In genomic region chr10:36224431-36224985, GRCh38 we compare ENCODE assay signal across 25 cellular contexts.
DNase-seq lines count a peak whose midpoint lies in the region; ATAC-seq and TF ChIP-seq lines count a peak whose summit lies in the region.
"Had no signal": no experiment of that assay in that cellular context is flagged by ENCODE, and none has a peak within 500 bp of the region (broad histone marks: within the 10 kb centered on the region; RNA-seq: fewer than 3 reads in every experiment).

No MANE protein-coding gene starts in this region.

- no peak overlapping the region for H3K4me3 ChIP-seq in astrocyte of the spinal cord (ENCODE audit: low read depth, low read length)
- H3K4me3 ChIP-seq in fibroblast of villous mesenchyme (ENCODE audit: low read depth, low read length) = no peak overlapping the region
- H3K4me3 ChIP-seq: cardiac muscle cell, mucosa of descending colon, prostate gland, tibial nerve had no signal

- no peak overlapping the region for H3K27ac Mint-ChIP-seq in glutamatergic neuron (ENCODE audit: unreplicated experiment)
- H3K27ac Mint-ChIP-seq: activated CD8-positive, alpha-beta memory T cell treated with anti-CD3 and anti-CD28 coated beads, Interleukin-2, amount 10 ng/mL, durations not matched to agents 7 days and 5 days; activated naive CD8-positive, alpha-beta T cell treated with anti-CD3 and anti-CD28 coated beads for 36 hours; CD4-positive, alpha-beta memory T cell had no signal

- DNase-seq in Daoy (ENCODE audit: low read depth) (peak; percentile 30), LHCN-M2 (ENCODE audit: low read depth) (peak; percentile 15), astrocyte of the spinal cord (ENCODE audit: low read depth, low spot score) (peak; percentile 0), fibroblast of villous mesenchyme (ENCODE audit: low read depth) (peak; percentile 80), NCI-H2196 treated with DMSO at 0.1 percent for 48 hours (lab: John Stamatoyannopoulos, UW; ENCODE audit: unreplicated experiment) (no peak), glutamatergic neuron (no peak), Ammon's horn (ENCODE audit: low spot score) (no peak)
- DNase-seq: activated CD4-positive, alpha-beta T cell treated with anti-CD3 and anti-CD28 coated beads for 48 hours; activated CD8-positive, alpha-beta memory T cell treated with anti-CD3 and anti-CD28 coated beads, Interleukin-2, amount 10 ng/mL, durations not matched to agents 7 days and 5 days; activated naive CD8-positive, alpha-beta T cell treated with anti-CD3 and anti-CD28 coated beads for 36 hours; CD4-positive, alpha-beta memory T cell; dermis blood vessel endothelial cell; DMS153; head of caudate nucleus; mucosa of descending colon; NCI-H2171; NCI-H748 treated with DMSO at 0.1 percent for 48 hours; SHP77; stimulated activated CD4-positive, alpha-beta T cell treated with anti-CD3 and anti-CD28 coated beads, Interleukin-2, amount 100 ng/mL, for 48 hours; stimulated activated naive CD8-positive, alpha-beta T cell treated with anti-CD3 and anti-CD28 coated beads, Interleukin-15, Interleukin-2, amounts not matched to agents 100 U/mL and 50 U/mL, for 24 hours had no signal

- TF ChIP-seq CTCF in astrocyte of the spinal cord (IDR thresholded peaks at IDR 0.05; ENCODE audit: low read depth, low read length) (no peak), fibroblast of villous mesenchyme (IDR thresholded peaks at IDR 0.05; ENCODE audit: insufficient read depth, low read depth, low read length) (no peak), glutamatergic neuron (IDR thresholded peaks at IDR 0.05; ENCODE audit: partially characterized antibody, unreplicated experiment) (no peak)

- H3K4me1 Mint-ChIP-seq in glutamatergic neuron (ENCODE audit: low read depth, unreplicated experiment) = peaks cover 4% of the 10 kb centered on the region
- H3K4me1 Mint-ChIP-seq: activated CD8-positive, alpha-beta memory T cell treated with anti-CD3 and anti-CD28 coated beads, Interleukin-2, amount 10 ng/mL, durations not matched to agents 7 days and 5 days; activated naive CD8-positive, alpha-beta T cell treated with anti-CD3 and anti-CD28 coated beads for 36 hours; CD4-positive, alpha-beta memory T cell; neural crest cell had no signal

- no peaks in the 10 kb centered on the region for H3K36me3 Mint-ChIP-seq in glutamatergic neuron (ENCODE audit: unreplicated experiment)
- H3K36me3 Mint-ChIP-seq: activated CD8-positive, alpha-beta memory T cell treated with anti-CD3 and anti-CD28 coated beads, Interleukin-2, amount 10 ng/mL, durations not matched to agents 7 days and 5 days; activated naive CD8-positive, alpha-beta T cell treated with anti-CD3 and anti-CD28 coated beads for 36 hours; CD4-positive, alpha-beta memory T cell had no signal

- in situ Hi-C loops in astrocyte of the spinal cord (cut with HindIII; ENCODE audit: low sequenced_read_pairs) = no loop called here

- peaks cover 1% of the 10 kb centered on the region for H3K9me3 Mint-ChIP-seq in glutamatergic neuron (ENCODE audit: unreplicated experiment)

- no peak overlapping the region for H3K4me3 Mint-ChIP-seq in glutamatergic neuron (ENCODE audit: unreplicated experiment)
- H3K4me3 Mint-ChIP-seq: activated CD8-positive, alpha-beta memory T cell treated with anti-CD3 and anti-CD28 coated beads, Interleukin-2, amount 10 ng/mL, durations not matched to agents 7 days and 5 days; activated naive CD8-positive, alpha-beta T cell treated with anti-CD3 and anti-CD28 coated beads for 36 hours; CD4-positive, alpha-beta memory T cell; neural crest cell had no signal

- H3K27me3 Mint-ChIP-seq in glutamatergic neuron (ENCODE audit: unreplicated experiment) = no peaks in the 10 kb centered on the region
- H3K27me3 Mint-ChIP-seq: activated CD8-positive, alpha-beta memory T cell treated with anti-CD3 and anti-CD28 coated beads, Interleukin-2, amount 10 ng/mL, durations not matched to agents 7 days and 5 days; activated naive CD8-positive, alpha-beta T cell treated with anti-CD3 and anti-CD28 coated beads for 36 hours; CD4-positive, alpha-beta memory T cell had no signal

- no peak for ATAC-seq in HG03025 (IDR thresholded peaks at IDR 0.05; ENCODE audit: low FRiP score, unreplicated experiment)
- ATAC-seq: activated CD8-positive, alpha-beta memory T cell treated with anti-CD3 and anti-CD28 coated beads, Interleukin-2, amount 10 ng/mL, durations not matched to agents 7 days and 5 days; mucosa of descending colon; stimulated activated naive CD8-positive, alpha-beta T cell treated with anti-CD3 and anti-CD28 coated beads, Interleukin-15, Interleukin-2, amounts not matched to agents 100 U/mL and 50 U/mL, for 24 hours had no signal

Comparison
In these comparisons a context has a peak if more than half of its experiments do, and no peak if none do; other contexts are left out.
1. DNase-seq: peak in Daoy (single experiment), LHCN-M2 (single experiment), astrocyte of the spinal cord (single experiment) and fibroblast of villous mesenchyme (single experiment); none in NCI-H2196 treated with DMSO at 0.1 percent for 48 hours (single experiment), glutamatergic neuron (single experiment) and Ammon's horn (single experiment).